Comparison of ENCODE assay signal across 8 cellular contexts in the genomic region with DNA sequence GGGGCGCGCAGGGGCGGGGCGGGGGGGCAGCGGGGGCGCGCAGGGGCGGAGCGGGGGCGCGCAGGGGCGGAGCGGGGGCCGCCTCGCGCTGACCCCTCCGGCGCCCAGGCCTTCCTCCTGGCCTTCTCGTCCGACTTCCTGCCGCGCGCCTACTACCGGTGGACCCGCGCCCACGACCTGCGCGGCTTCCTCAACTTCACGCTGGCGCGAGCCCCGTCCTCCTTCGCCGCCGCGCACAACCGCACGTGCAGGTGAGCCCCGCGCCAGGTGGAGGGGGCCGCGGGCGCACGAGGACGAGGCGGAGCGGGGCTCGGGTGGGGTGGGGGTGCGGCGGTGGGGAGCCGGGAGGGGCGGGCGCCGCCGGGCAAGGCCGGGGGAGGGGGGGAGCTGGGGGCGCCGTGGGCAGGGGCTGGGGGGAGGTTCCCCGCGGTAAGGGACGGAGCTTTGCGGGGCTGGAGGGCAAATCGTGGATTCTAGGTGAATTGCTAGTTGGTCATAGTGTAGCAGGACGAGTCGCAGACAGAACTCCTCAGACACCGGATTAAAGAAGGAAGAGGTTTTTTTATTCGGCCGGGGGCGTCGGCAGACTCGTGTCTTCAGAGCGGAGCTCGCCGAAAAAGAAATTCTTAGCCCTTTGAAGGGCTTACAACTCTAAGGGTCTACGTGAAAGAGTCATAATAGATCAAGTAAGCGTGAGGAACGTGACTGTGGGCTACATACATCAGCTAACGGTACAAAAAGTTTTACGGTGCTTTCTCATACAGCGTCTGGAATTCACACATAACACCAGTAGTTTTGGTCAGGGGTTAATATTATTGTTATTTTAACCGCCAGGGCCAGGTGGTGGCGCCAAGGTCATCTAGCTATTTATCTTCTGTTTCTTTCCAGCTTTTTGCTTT. TPM values are rescaled to one million over a fixed set of nuclear protein-coding genes. Genes with fewer than 3 reads are reported as not detected.
DNase-seq lines count a peak whose midpoint lies in the region; ATAC-seq and TF ChIP-seq lines count a peak whose summit lies in the region.

No MANE protein-coding gene starts in this region.

- peaks cover 9% of the 10 kb centered on the region for H3K27me3 ChIP-seq in neural cell (ENCODE audit: insufficient read depth, low read depth, low read length)

- TF ChIP-seq CTCF in GM12872 (IDR thresholded peaks at IDR 0.05; ENCODE audit: insufficient read depth, low read depth, low read length) (peak; percentile 31; the same call in 1 of the 3 replicates), fibroblast of pulmonary artery (IDR thresholded peaks at IDR 0.05; ENCODE audit: low read length, missing control alignments) (no peak), neural cell (IDR thresholded peaks at IDR 0.05; ENCODE audit: poor library complexity, severe bottlenecking) (peak; percentile 44)

- TF ChIP-seq EP300 in neural cell (conservative IDR thresholded peaks at IDR 0.05; ENCODE audit: poor library complexity, severe bottlenecking) = no peak

- H3K27ac ChIP-seq in neural cell (ENCODE audit: low read length) = no peak overlapping the region

- no peak overlapping the region for H2AFZ ChIP-seq in neural cell (ENCODE audit: low read depth, low read length)

- no peaks in the 10 kb centered on the region for H3K9me2 ChIP-seq in neural cell (ENCODE audit: insufficient read depth, low read length)

- DNase-seq in A172 (ENCODE audit: low spot score) (peak; percentile 38), NCI-H69 (lab: John Stamatoyannopoulos, UW) (peak; percentile 60), fibroblast of pulmonary artery (ENCODE audit: low read depth) (no peak)
- DNase-seq in activated T-cell treated with anti-CD3 and anti-CD28 coated beads, Interleukin-2, amount 50 U/mL, for 48 hours = peak; percentile 41 to 58

- no peak overlapping the region for H3K4me2 ChIP-seq in neural cell (ENCODE audit: low read length)

- H3K4me3 ChIP-seq in fibroblast of pulmonary artery (replicated peaks; ENCODE audit: low read depth, low read length) = peak overlapping the region; percentile 51
- peak overlapping the region; percentile 58 for H3K4me3 ChIP-seq in neural cell (ENCODE audit: low read length)

- no peaks in the 10 kb centered on the region for H3F3A ChIP-seq in neural cell (ENCODE audit: insufficient read depth, low read length, poor library complexity, severe bottlenecking)

- no peaks in the 10 kb centered on the region for H4K20me1 ChIP-seq in neural cell (ENCODE audit: insufficient read depth)

- no peaks in the 10 kb centered on the region for H3K9me3 ChIP-seq in neural cell (ENCODE audit: low read length)

- ATAC-seq in HG02798 (IDR thresholded peaks at IDR 0.05; ENCODE audit: poor library complexity, unreplicated experiment) (no peak), HG03342 (IDR thresholded peaks at IDR 0.05; ENCODE audit: unreplicated experiment) (no peak)

- H3K79me2 ChIP-seq in neural cell (replicated peaks; ENCODE audit: insufficient read depth, low read length) = no peaks in the 10 kb centered on the region

- TF ChIP-seq RAD21 in neural cell (conservative IDR thresholded peaks at IDR 0.05) = no peak

- no peaks in the 10 kb centered on the region for H3K36me3 ChIP-seq in neural cell (ENCODE audit: insufficient read depth, low read length)

- no peak overlapping the region for H3K9ac ChIP-seq in neural cell (ENCODE audit: low read length)

TF ChIP-seq in neural cell, 6 proteins besides CTCF, POLR2A, EP300 and RAD21:
- TF ChIP-seq SMC3 (conservative IDR thresholded peaks at IDR 0.05; ENCODE audit: poor library complexity) (no peak), TAF1 (IDR thresholded peaks at IDR 0.05; ENCODE audit: low read depth) (no peak), EZH2 (IDR thresholded peaks at IDR 0.05; ENCODE audit: borderline replicate concordance, insufficient read depth, low read length, poor library complexity, severe bottlenecking) (no peak), POLR2AphosphoS5 (IDR thresholded peaks at IDR 0.05) (no peak), MXI1 (conservative IDR thresholded peaks at IDR 0.05; ENCODE audit: poor library complexity, severe bottlenecking) (no peak)
- TF ChIP-seq, protein P1, sequence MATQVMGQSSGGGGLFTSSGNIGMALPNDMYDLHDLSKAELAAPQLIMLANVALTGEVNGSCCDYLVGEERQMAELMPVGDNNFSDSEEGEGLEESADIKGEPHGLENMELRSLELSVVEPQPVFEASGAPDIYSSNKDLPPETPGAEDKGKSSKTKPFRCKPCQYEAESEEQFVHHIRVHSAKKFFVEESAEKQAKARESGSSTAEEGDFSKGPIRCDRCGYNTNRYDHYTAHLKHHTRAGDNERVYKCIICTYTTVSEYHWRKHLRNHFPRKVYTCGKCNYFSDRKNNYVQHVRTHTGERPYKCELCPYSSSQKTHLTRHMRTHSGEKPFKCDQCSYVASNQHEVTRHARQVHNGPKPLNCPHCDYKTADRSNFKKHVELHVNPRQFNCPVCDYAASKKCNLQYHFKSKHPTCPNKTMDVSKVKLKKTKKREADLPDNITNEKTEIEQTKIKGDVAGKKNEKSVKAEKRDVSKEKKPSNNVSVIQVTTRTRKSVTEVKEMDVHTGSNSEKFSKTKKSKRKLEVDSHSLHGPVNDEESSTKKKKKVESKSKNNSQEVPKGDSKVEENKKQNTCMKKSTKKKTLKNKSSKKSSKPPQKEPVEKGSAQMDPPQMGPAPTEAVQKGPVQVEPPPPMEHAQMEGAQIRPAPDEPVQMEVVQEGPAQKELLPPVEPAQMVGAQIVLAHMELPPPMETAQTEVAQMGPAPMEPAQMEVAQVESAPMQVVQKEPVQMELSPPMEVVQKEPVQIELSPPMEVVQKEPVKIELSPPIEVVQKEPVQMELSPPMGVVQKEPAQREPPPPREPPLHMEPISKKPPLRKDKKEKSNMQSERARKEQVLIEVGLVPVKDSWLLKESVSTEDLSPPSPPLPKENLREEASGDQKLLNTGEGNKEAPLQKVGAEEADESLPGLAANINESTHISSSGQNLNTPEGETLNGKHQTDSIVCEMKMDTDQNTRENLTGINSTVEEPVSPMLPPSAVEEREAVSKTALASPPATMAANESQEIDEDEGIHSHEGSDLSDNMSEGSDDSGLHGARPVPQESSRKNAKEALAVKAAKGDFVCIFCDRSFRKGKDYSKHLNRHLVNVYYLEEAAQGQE (IDR thresholded peaks at IDR 0.05; ENCODE audit: borderline replicate concordance) = no peak
TF ChIP-seq in neural cell: peak in this region for 0.

RNA-seq across cellular contexts. Expression of gene ANO7, which starts 29.9 kb away (rescaled TPM):
- total RNA-seq in A172 (2014; rRNA removed; shearing (Covaris generic)) = 0.03 and 0.72 TPM in 2 replicates
- not detected in 2 replicates for polyA plus RNA-seq in neural cell
- polyA minus RNA-seq in neural cell = not detected in 2 replicates
